Comparison of ENCODE assay signal across 17 cellular contexts in the genomic region with DNA sequence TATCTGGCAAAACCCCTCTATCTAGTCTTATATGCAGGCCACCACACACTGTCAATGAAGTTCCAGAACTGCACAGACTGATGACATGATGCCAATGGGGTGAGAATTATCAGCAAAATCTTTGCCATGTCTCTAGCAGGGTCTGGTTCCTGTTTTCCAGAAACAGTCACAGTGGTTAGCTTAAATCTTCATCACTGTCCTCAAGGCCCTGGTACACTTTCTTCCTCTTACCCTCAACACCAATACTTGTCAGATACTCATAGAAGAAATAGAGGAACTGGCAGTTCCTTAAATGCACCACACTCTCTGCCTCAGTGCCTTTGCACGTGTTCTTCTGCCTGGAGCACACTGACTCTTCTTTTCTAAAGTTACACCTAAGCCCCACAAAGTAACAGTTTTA.
A peak's percentile ranks its signal among the peaks of the same experiment; 100 is the strongest.
DNase-seq lines count a peak whose midpoint lies in the region; ATAC-seq, FAIRE-seq and TF ChIP-seq lines count a peak whose summit lies in the region.
"Had no signal": no experiment of that assay in that cellular context is flagged by ENCODE, and none has a peak within 500 bp of the region (broad histone marks: within the 10 kb centered on the region; RNA-seq: fewer than 3 reads in every experiment).

No MANE protein-coding gene starts in this region.

- no peak overlapping the region for H3K9ac ChIP-seq in K562 (ENCODE audit: insufficient read depth in 1 of 2, low read depth in 2 of 2, low read length in 2 of 2)

- no peak for TF ChIP-seq RAD21 in K562 (CRISPR knock-in tag; conservative IDR thresholded peaks at IDR 0.05 in 1 of 2, IDR thresholded peaks at IDR 0.05 in 1 of 2)

- H3K4me1 Mint-ChIP-seq in CD8-positive, alpha-beta T cell (ENCODE audit: low read depth) = peaks cover 6% of the 10 kb centered on the region

- H3K9me3 ChIP-seq in K562 (replicated peaks; ENCODE audit: control insufficient read depth, insufficient read depth, low read depth, low read length) (no peaks in the 10 kb centered on the region), pancreas (no peaks in the 10 kb centered on the region)
- no peaks in the 10 kb centered on the region for H3K9me3 ChIP-seq in CD8-positive, alpha-beta T cell (ENCODE audit: low read length)
- H3K9me3 ChIP-seq: SJSA1, upper lobe of left lung had no signal

- no peak for FAIRE-seq in K562 (lab: Jason Lieb, UNC)
- FAIRE-seq in pancreas (lab: Jason Lieb, UNC) = no peak

- DNase-seq in NB4 (ENCODE audit: low read depth) = peak; percentile 83
- no peak for DNase-seq in K562 (ENCODE audit: extremely low read depth in 1 of 4, low spot score in 3 of 4)
- DNase-seq in pancreas = no peak
- no peak for DNase-seq in RWPE1 (ENCODE audit: low spot score)
- DNase-seq in NCI-H82 (lab: John Stamatoyannopoulos, UW) = no peak
- no peak for DNase-seq in 8988T
- DNase-seq in CD8-positive, alpha-beta T cell = no peak
- DNase-seq: activated effector memory CD4-positive, alpha-beta T cell treated with anti-CD3 and anti-CD28 coated beads, Interleukin-2, amount 50 U/mL, for 16 hours; CD4-positive, CD25-positive, alpha-beta regulatory T cell; dermis blood vessel endothelial cell; NCI-H2029; stimulated activated naive CD4-positive, alpha-beta T cell; upper lobe of left lung had no signal

- H4K20me1 ChIP-seq in K562 (replicated peaks; ENCODE audit: control insufficient read depth, insufficient read depth, low read length) = no peaks in the 10 kb centered on the region

- no peak overlapping the region for H3K4me3 ChIP-seq in NB4 (ENCODE audit: low read depth, low read length)
- H3K4me3 ChIP-seq in K562 = no peak overlapping the region
- H3K4me3 ChIP-seq in pancreas = no peak overlapping the region
- no peak overlapping the region for H3K4me3 ChIP-seq in CD8-positive, alpha-beta T cell (ENCODE audit: low read depth, low read length)
- H3K4me3 ChIP-seq: lung, SJSA1, skin epidermis, upper lobe of left lung had no signal

- no peak overlapping the region for H3K27ac ChIP-seq in K562 (ENCODE audit: extremely low read depth, low read depth, low read length)
- no peak overlapping the region for H3K27ac ChIP-seq in pancreas
- H3K27ac ChIP-seq in RWPE1 = no peak overlapping the region
- H3K27ac ChIP-seq in CD8-positive, alpha-beta T cell (ENCODE audit: low read depth, low read length) = no peak overlapping the region
- H3K27ac ChIP-seq: SJSA1 had no signal

- no peaks in the 10 kb centered on the region for H3K27me3 ChIP-seq in K562 (ENCODE audit: control insufficient read depth in 2 of 2, insufficient read depth in 2 of 2, low read length in 2 of 2)
- no peaks in the 10 kb centered on the region for H3K27me3 ChIP-seq in pancreas
- no peaks in the 10 kb centered on the region for H3K27me3 ChIP-seq in CD8-positive, alpha-beta T cell (ENCODE audit: insufficient read depth, low read length)
- H3K27me3 ChIP-seq: SJSA1, upper lobe of left lung had no signal

- peaks cover 15% of the 10 kb centered on the region for H3K27me3 Mint-ChIP-seq in CD8-positive, alpha-beta T cell (ENCODE audit: low read depth)

- WGBS in K562 (ENCODE audit: insufficient coverage, low coverage, missing lambda C conversion rate) = 0% methylated on average over 1 of the region's 1 CpG
- 92 to 100% methylated on average over 1 of the region's 1 CpG for WGBS in pancreas, 2 donors

- TF ChIP-seq CTCF in NB4 (IDR thresholded peaks at IDR 0.05; ENCODE audit: low read depth, low read length) (no peak), K562 (IDR thresholded peaks at IDR 0.05 in 2 of 3, conservative IDR thresholded peaks at IDR 0.05 in 1 of 3; ENCODE audit: insufficient read depth in 2 of 3, low read depth in 1 of 3, low read length in 3 of 3) (no peak), pancreas (IDR thresholded peaks at IDR 0.05) (no peak), RWPE1 (conservative IDR thresholded peaks at IDR 0.05; ENCODE audit: low read depth) (no peak)
- no peak for TF ChIP-seq CTCF in CD8-positive, alpha-beta T cell (IDR thresholded peaks at IDR 0.05)

- H3K4me3 Mint-ChIP-seq in CD8-positive, alpha-beta T cell = no peak overlapping the region
- H3K4me3 Mint-ChIP-seq: CD4-positive, CD25-positive, alpha-beta regulatory T cell had no signal

- H3K4me1 ChIP-seq in K562 (replicated peaks in 1 of 2; ENCODE audit: control insufficient read depth in 2 of 2, insufficient read depth in 2 of 2, low read length in 2 of 2) (no peaks in the 10 kb centered on the region), pancreas (peaks cover 12 to 29% (median 17%) of the 10 kb centered on the region in 3 donors)
- H3K4me1 ChIP-seq in CD8-positive, alpha-beta T cell (ENCODE audit: insufficient read depth, low read length) = no peaks in the 10 kb centered on the region
- H3K4me1 ChIP-seq: SJSA1 had no signal

- TF ChIP-seq EP300 in K562 (IDR thresholded peaks at IDR 0.05; ENCODE audit: low read length) = no peak

- CTCF ChIA-PET in K562 (lab: Yijun Ruan, JAX; ENCODE audit: low intra/inter-chr PET ratio) (no interaction called here), RWPE1 (lab: Yijun Ruan, JAX) (no interaction called here)
- CTCF ChIA-PET in CD8-positive, alpha-beta T cell (lab: Charles Lee) = no interaction called here

- no peak overlapping the region for H3K27ac Mint-ChIP-seq in CD8-positive, alpha-beta T cell
- H3K27ac Mint-ChIP-seq: CD4-positive, CD25-positive, alpha-beta regulatory T cell had no signal

- H3K4me2 ChIP-seq in K562 (ENCODE audit: insufficient read depth, low read length) = no peak overlapping the region

- H3K9me1 ChIP-seq in K562 (ENCODE audit: control insufficient read depth, insufficient read depth, low read length) = no peaks in the 10 kb centered on the region

- in situ Hi-C loops in K562 (cut with MboI) = no loop called here

- H3K9me3 Mint-ChIP-seq in CD8-positive, alpha-beta T cell = peaks cover 2% of the 10 kb centered on the region

- intact Hi-C loops in K562 (cut with micrococcal nuclease) (no loop called here), pancreas (cut with DNase I) (no loop called here)
- intact Hi-C loops in CD8-positive, alpha-beta T cell (cut with DNase I, micrococcal nuclease) = no loop called here

- no peak overlapping the region for H2AFZ ChIP-seq in K562 (ENCODE audit: low read depth, low read length)

- POLR2A ChIA-PET in K562 (lab: Yijun Ruan, JAX) = no interaction called here
- POLR2A ChIA-PET in RWPE1 (lab: Yijun Ruan, JAX; ENCODE audit: low non-redundant PET) = no interaction called here
- POLR2A ChIA-PET in CD8-positive, alpha-beta T cell (lab: Charles Lee) = interaction anchor here (0.6 kb wide), 1 partner anchor 9 kb away, joined by 3 read pairs; no protein-coding TSS in a partner anchor

- no peaks in the 10 kb centered on the region for H3K79me2 ChIP-seq in K562 (ENCODE audit: control insufficient read depth, insufficient read depth, low read length)

- TF ChIP-seq POLR2A in NB4 (IDR thresholded peaks at IDR 0.05; ENCODE audit: extremely low read depth, insufficient read length) (no peak), K562 (conservative IDR thresholded peaks at IDR 0.05) (no peak)

- H3K36me3 ChIP-seq in K562 (ENCODE audit: control insufficient read depth, insufficient read depth, low read length) (no peaks in the 10 kb centered on the region), pancreas (no peaks in the 10 kb centered on the region)
- H3K36me3 ChIP-seq in CD8-positive, alpha-beta T cell (ENCODE audit: insufficient read depth, low read length) = no peaks in the 10 kb centered on the region
- H3K36me3 ChIP-seq: SJSA1, upper lobe of left lung had no signal

- no peaks in the 10 kb centered on the region for H3K36me3 Mint-ChIP-seq in CD8-positive, alpha-beta T cell
- H3K36me3 Mint-ChIP-seq: CD4-positive, CD25-positive, alpha-beta regulatory T cell had no signal

- BruUV-seq in K562 (replicated peaks; lab: Mats Ljungman, UMichigan) = no TSS peak

- peak; percentile 48 for ATAC-seq in GM21390 (IDR thresholded peaks at IDR 0.05; ENCODE audit: unreplicated experiment)
- ATAC-seq in K562 = no peak
- peak in 3 of 4 donors; percentile 21 to 61 (median 47) for ATAC-seq in pancreas
- ATAC-seq in CD8-positive, alpha-beta T cell = no peak

TF ChIP-seq in K562, 482 proteins besides CTCF, POLR2A, EP300 and RAD21:
- TF ChIP-seq RBM25 (IDR thresholded peaks at IDR 0.05; ENCODE audit: low read depth, low read length, severe bottlenecking) = peak; percentile 42
- TF ChIP-seq, protein P1, sequence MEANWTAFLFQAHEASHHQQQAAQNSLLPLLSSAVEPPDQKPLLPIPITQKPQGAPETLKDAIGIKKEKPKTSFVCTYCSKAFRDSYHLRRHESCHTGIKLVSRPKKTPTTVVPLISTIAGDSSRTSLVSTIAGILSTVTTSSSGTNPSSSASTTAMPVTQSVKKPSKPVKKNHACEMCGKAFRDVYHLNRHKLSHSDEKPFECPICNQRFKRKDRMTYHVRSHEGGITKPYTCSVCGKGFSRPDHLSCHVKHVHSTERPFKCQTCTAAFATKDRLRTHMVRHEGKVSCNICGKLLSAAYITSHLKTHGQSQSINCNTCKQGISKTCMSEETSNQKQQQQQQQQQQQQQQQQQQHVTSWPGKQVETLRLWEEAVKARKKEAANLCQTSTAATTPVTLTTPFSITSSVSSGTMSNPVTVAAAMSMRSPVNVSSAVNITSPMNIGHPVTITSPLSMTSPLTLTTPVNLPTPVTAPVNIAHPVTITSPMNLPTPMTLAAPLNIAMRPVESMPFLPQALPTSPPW (CRISPR knock-in tag; IDR thresholded peaks at IDR 0.05) = no peak
- no peak for TF ChIP-seq U2AF1 (optimal IDR thresholded peaks at IDR 0.05; ENCODE audit: low read depth, low read length)
- TF ChIP-seq CEBPB (tag; IDR thresholded peaks at IDR 0.05) = no peak
- no peak for TF ChIP-seq ADNP (tag; IDR thresholded peaks at IDR 0.05)
- no peak for TF ChIP-seq BHLHE40 (IDR thresholded peaks at IDR 0.05; ENCODE audit: low read length)
- TF ChIP-seq ZNF76 (CRISPR knock-in tag; IDR thresholded peaks at IDR 0.05; ENCODE audit: borderline replicate concordance) = no peak

Comparison
In these comparisons a context has a peak if more than half of its experiments do, and no peak if none do; other contexts are left out.
1. ATAC-seq: peak in GM21390 (single experiment) and pancreas (3 of 4); none in K562 (single experiment) and CD8-positive, alpha-beta T cell (single experiment).